In the genomic region with DNA sequence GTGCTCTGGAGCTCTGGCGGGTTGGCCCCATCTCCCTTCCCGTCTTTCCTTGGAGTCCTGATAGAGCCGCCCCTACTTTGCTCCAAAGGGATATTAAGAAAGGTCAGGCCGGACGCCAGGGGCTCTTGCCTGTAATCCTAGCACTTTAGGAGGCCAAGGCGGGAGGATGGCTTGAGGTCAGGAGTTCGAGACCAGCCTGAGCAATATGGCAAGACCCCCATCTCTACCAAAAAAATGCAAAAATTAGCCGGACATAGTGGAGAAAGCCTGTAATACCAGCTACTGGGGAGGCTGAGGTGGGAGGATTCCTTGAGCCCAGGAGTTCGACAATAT, we compare ENCODE assay signal across 12 cellular contexts. TPM values are rescaled to one million over a fixed set of nuclear protein-coding genes. Genes with fewer than 3 reads are reported as not detected.
DNase-seq lines count a peak whose midpoint lies in the region; ATAC-seq and TF ChIP-seq lines count a peak whose summit lies in the region.
"Had no signal": no experiment of that assay in that cellular context is flagged by ENCODE, and none has a peak within 500 bp of the region (broad histone marks: within the 10 kb centered on the region; RNA-seq: fewer than 3 reads in every experiment).

No MANE protein-coding gene starts in this region.

- H3K4me3 ChIP-seq in A673 (ENCODE audit: low read depth, low read length, poor library complexity, severe bottlenecking) (peak overlapping the region; percentile 77), HEK293 (ENCODE audit: low read depth, low read length) (no peak overlapping the region), neural progenitor cell (peak overlapping the region; percentile 59)
- H3K4me3 ChIP-seq: BLaER1 had no signal

- peaks cover 4% of the 10 kb centered on the region for H3F3A ChIP-seq in neural progenitor cell (ENCODE audit: low read depth)

- BruUV-seq in A673 (replicated peaks; lab: Mats Ljungman, UMichigan): no TSS peak

- H3K27ac ChIP-seq in A673 (ENCODE audit: low read depth, low read length, poor library complexity, severe bottlenecking) (no peak overlapping the region), HEK293 (ENCODE audit: extremely low read depth, low read depth, low read length) (no peak overlapping the region), neural progenitor cell (no peak overlapping the region)
- H3K27ac ChIP-seq: BLaER1 had no signal

- H3K9me3 ChIP-seq in A673 (ENCODE audit: low read depth, low read length, poor library complexity, severe bottlenecking): no peaks in the 10 kb centered on the region
- no peaks in the 10 kb centered on the region for H3K9me3 ChIP-seq in HEK293 (ENCODE audit: control insufficient read depth, insufficient read depth, low read depth, low read length)
- H3K9me3 ChIP-seq in neural progenitor cell (ENCODE audit: low read depth): no peaks in the 10 kb centered on the region
- H3K9me3 ChIP-seq: BLaER1 had no signal

- peaks cover 14% of the 10 kb centered on the region for H3K4me1 Mint-ChIP-seq in dendritic cell treated with granulocyte-macrophage colony-stimulating factor and Interleukin-4, amounts not matched to agents 40 ng/mL and 50 ng/mL, for 4 days (ENCODE audit: low read depth)
- H3K4me1 Mint-ChIP-seq in neural progenitor cell: peaks cover 9% of the 10 kb centered on the region

- H3K36me3 Mint-ChIP-seq in dendritic cell treated with granulocyte-macrophage colony-stimulating factor and Interleukin-4, amounts not matched to agents 40 ng/mL and 50 ng/mL, for 4 days (ENCODE audit: low read depth): no peaks in the 10 kb centered on the region
- no peaks in the 10 kb centered on the region for H3K36me3 Mint-ChIP-seq in neural progenitor cell

- TF ChIP-seq CTCF in A673 (conservative IDR thresholded peaks at IDR 0.05; ENCODE audit: low read depth, low read length) (no peak), HEK293 (tag by site-specific recombination; IDR thresholded peaks at IDR 0.05) (no peak), neural progenitor cell (IDR thresholded peaks at IDR 0.05) (no peak)

- H3K4me1 ChIP-seq in A673 (ENCODE audit: insufficient read depth, low read length, poor library complexity, severe bottlenecking): peaks cover 15% of the 10 kb centered on the region
- H3K4me1 ChIP-seq in HEK293 (ENCODE audit: control insufficient read depth, insufficient read depth, low read length): no peaks in the 10 kb centered on the region
- H3K4me1 ChIP-seq in neural progenitor cell: peaks cover 15% of the 10 kb centered on the region

- H4K20me1 ChIP-seq in neural progenitor cell (ENCODE audit: low read depth): peaks cover 13% of the 10 kb centered on the region

- H3K27ac Mint-ChIP-seq in dendritic cell treated with granulocyte-macrophage colony-stimulating factor and Interleukin-4, amounts not matched to agents 40 ng/mL and 50 ng/mL, for 4 days: no peak overlapping the region
- no peak overlapping the region for H3K27ac Mint-ChIP-seq in neural progenitor cell
- H3K27ac Mint-ChIP-seq: activated T-helper 2 cell treated with anti-CD3 and anti-CD28 coated beads, Interferon-gamma antibody, Interleukin-2, Interleukin-4, amounts not matched to agents 10 μg/mL and 5 μg/mL and 100 μg/mL, durations not matched to agents 14 hours and 24 hours and 36 hours had no signal

- H3K9me3 Mint-ChIP-seq in dendritic cell treated with granulocyte-macrophage colony-stimulating factor and Interleukin-4, amounts not matched to agents 40 ng/mL and 50 ng/mL, for 4 days: no peaks in the 10 kb centered on the region
- no peaks in the 10 kb centered on the region for H3K9me3 Mint-ChIP-seq in neural progenitor cell
- H3K9me3 Mint-ChIP-seq: activated T-helper 2 cell treated with anti-CD3 and anti-CD28 coated beads, Interferon-gamma antibody, Interleukin-2, Interleukin-4, amounts not matched to agents 10 μg/mL and 5 μg/mL and 100 μg/mL, durations not matched to agents 14 hours and 24 hours and 36 hours had no signal

- H3K79me2 ChIP-seq in neural progenitor cell (ENCODE audit: low read depth): no peaks in the 10 kb centered on the region

- CTCF ChIA-PET in A673 (lab: Charles Lee) (interaction anchor here (0.7 to 1.2 kb wide), 2 partner anchors 18 to 101 kb away, joined by 3 to 5 read pairs; no protein-coding TSS in a partner anchor), HEK293 (lab: Yijun Ruan, JAX) (interaction anchor here (0.6 to 2.4 kb wide), 3 partner anchors 18 to 110 kb away, joined by 3 to 10 read pairs (median 9); no protein-coding TSS in a partner anchor)

- H3K9ac ChIP-seq in neural progenitor cell: no peak overlapping the region
- H3K9ac ChIP-seq: BLaER1 had no signal

- H3K27me3 Mint-ChIP-seq in dendritic cell treated with granulocyte-macrophage colony-stimulating factor and Interleukin-4, amounts not matched to agents 40 ng/mL and 50 ng/mL, for 4 days: peaks cover 94% of the 10 kb centered on the region
- peaks cover 53% of the 10 kb centered on the region for H3K27me3 Mint-ChIP-seq in neural progenitor cell (ENCODE audit: insufficient read depth, low read depth)

- H3K27me3 ChIP-seq in A673 (replicated peaks; ENCODE audit: insufficient read depth, low read depth, low read length, poor library complexity) (no peaks in the 10 kb centered on the region), neural progenitor cell (peaks cover 71% of the 10 kb centered on the region)

- H3K36me3 ChIP-seq in A673 (ENCODE audit: insufficient read depth, low read length, poor library complexity, severe bottlenecking) (no peaks in the 10 kb centered on the region), HEK293 (ENCODE audit: control insufficient read depth in 2 of 2, insufficient read depth in 1 of 2, low read length in 2 of 2) (no peaks in the 10 kb centered on the region), neural progenitor cell (no peaks in the 10 kb centered on the region)
- H3K36me3 ChIP-seq: BLaER1 had no signal

- no peak for DNase-seq in A673 (ENCODE audit: low spot score)
- no peak for DNase-seq in neural progenitor cell (ENCODE audit: low spot score)
- DNase-seq in activated CD4-positive, CD25-positive, alpha-beta regulatory T cell treated with anti-CD3 and anti-CD28 coated beads, Interleukin-2, amount 50 U/mL, for 72 hours: no peak
- no peak for DNase-seq in stimulated activated naive CD4-positive, alpha-beta T cell treated with Interleukin-2 at 50 U/mL for 16 hours (lab: John Stamatoyannopoulos, UW)
- DNase-seq: KBM-7; NK-92 treated with Interleukin-12 subunit alpha and Interleukin-12 subunit beta, amount 100 ng/mL, for 24 hours had no signal

- intact Hi-C loops in A673 (cut with micrococcal nuclease; ENCODE audit: unreplicated experiment): loop anchor here (5.0 kb wide), 1 partner anchor 43 kb away; a partner anchor contains a TSS
- intact Hi-C loops in dendritic cell treated with granulocyte-macrophage colony-stimulating factor and Interleukin-4, amounts not matched to agents 40 ng/mL and 50 ng/mL, for 4 days (cut with micrococcal nuclease): loop anchor here (10.0 kb wide), 1 partner anchor 230 kb away; no protein-coding TSS in a partner anchor

- no peak overlapping the region for H3K4me2 ChIP-seq in neural progenitor cell
- H3K4me2 ChIP-seq: BLaER1 had no signal

- no peak overlapping the region for H2AFZ ChIP-seq in neural progenitor cell (replicated peaks)

- no peak for ATAC-seq in HG03354 (IDR thresholded peaks at IDR 0.05; ENCODE audit: poor library complexity, severe bottlenecking, unreplicated experiment)
- ATAC-seq in HG02840 (IDR thresholded peaks at IDR 0.05; ENCODE audit: low FRiP score, unreplicated experiment): no peak

- POLR2A ChIA-PET in A673 (lab: Charles Lee; ENCODE audit: low non-redundant PET): interaction anchor here (0.5 to 0.6 kb wide), 2 partner anchors 34 to 46 kb away, joined by 4 to 11 read pairs; a partner anchor contains a TSS
- POLR2A ChIA-PET in HEK293 (lab: Yijun Ruan, JAX): interaction anchor here (0.6 to 1.1 kb wide), 7 partner anchors 10 to 116 kb away, joined by 3 to 7 read pairs (median 3); a partner anchor contains a TSS

- peak overlapping the region; percentile 56 for H3K4me3 Mint-ChIP-seq in dendritic cell treated with granulocyte-macrophage colony-stimulating factor and Interleukin-4, amounts not matched to agents 40 ng/mL and 50 ng/mL, for 4 days
- H3K4me3 Mint-ChIP-seq in neural progenitor cell: peak overlapping the region; percentile 77

TF ChIP-seq in HEK293, 187 proteins besides CTCF, POLR2A, EP300 and RAD21:
- TF ChIP-seq ZNF37A (tag by site-specific recombination; IDR thresholded peaks at IDR 0.05) (no peak), SP3 (tag by site-specific recombination; IDR thresholded peaks at IDR 0.05) (0 out of 2 replicates have a peak, but pooled peaks have one; percentile 3)

RNA-seq across cellular contexts. Expression of a gene that starts 0.3 kb away (rescaled TPM):
- total RNA-seq in A673 (2021): 17.4 and 20.6 TPM in 2 replicates
- 0.87 and 0.90 TPM in 2 replicates for total RNA-seq in neural progenitor cell (ENCODE audit: low replicate concordance)
- total RNA-seq: activated T-helper 2 cell treated with anti-CD3 and anti-CD28 coated beads, Interferon-gamma antibody, Interleukin-2, Interleukin-4, amounts not matched to agents 10 μg/mL and 5 μg/mL and 100 μg/mL, durations not matched to agents 14 hours and 24 hours and 36 hours had no signal

RNA-seq across cellular contexts. Expression of a gene that starts 43.0 kb away (rescaled TPM):
- total RNA-seq in A673 (2021) (8.7 and 10.1 TPM in 2 replicates), neural progenitor cell (ENCODE audit: low replicate concordance) (7.0 and 24.6 TPM in 2 replicates)

RNA-seq across cellular contexts. Expression of a gene that starts 46.3 kb away (rescaled TPM):
- 48.9 and 51.9 TPM in 2 replicates for total RNA-seq in A673 (2021)
- total RNA-seq in neural progenitor cell (ENCODE audit: low replicate concordance): 29.0 and 50.4 TPM in 2 replicates

RNA-seq across cellular contexts. Expression of a gene that starts 58.6 kb away (rescaled TPM):
- total RNA-seq in A673 (2021): 11.1 and 11.8 TPM in 2 replicates
- total RNA-seq in neural progenitor cell (ENCODE audit: low replicate concordance): 0.94 and 2.6 TPM in 2 replicates

RNA-seq across cellular contexts. Expression of a gene that starts 58.8 kb away (rescaled TPM):
- total RNA-seq in A673 (2021) (133 and 138 TPM in 2 replicates), neural progenitor cell (ENCODE audit: low replicate concordance) (22.8 and 41.6 TPM in 2 replicates)
